ENCODE assay signal across 1 cellular context in genomic region chr15:89406756-89407650, GRCh38.
TF ChIP-seq lines count a peak whose summit lies in the region.

No MANE protein-coding gene starts in this region.

TF ChIP-seq in SK-N-SH, 30 proteins besides CTCF, POLR2A, EP300 and RAD21 (continued from another document):
- TF ChIP-seq REST (IDR thresholded peaks at IDR 0.05; ENCODE audit: low read depth, low read length): no peak
- no peak for TF ChIP-seq GABPA (IDR thresholded peaks at IDR 0.05; ENCODE audit: low read depth)
- TF ChIP-seq EZH2phosphoT487 (IDR thresholded peaks at IDR 0.05; ENCODE audit: borderline replicate concordance, low read depth): no peak
- no peak for TF ChIP-seq POLR2AphosphoS5 (IDR thresholded peaks at IDR 0.05; ENCODE audit: low read depth, low read length)
- no peak for TF ChIP-seq CHD2 (IDR thresholded peaks at IDR 0.05; ENCODE audit: low read length, partially characterized antibody)
- no peak for TF ChIP-seq USF1 (IDR thresholded peaks at IDR 0.05; ENCODE audit: borderline replicate concordance, low read depth)
- no peak for TF ChIP-seq USF2 (IDR thresholded peaks at IDR 0.05; ENCODE audit: borderline replicate concordance, low read depth, low read length)
- no peak for TF ChIP-seq NFIC (IDR thresholded peaks at IDR 0.05; ENCODE audit: borderline replicate concordance)
- no peak for TF ChIP-seq ELF1 (IDR thresholded peaks at IDR 0.05)
- TF ChIP-seq PBX3 (IDR thresholded peaks at IDR 0.05): no peak
- no peak for TF ChIP-seq FOXM1 (IDR thresholded peaks at IDR 0.05; ENCODE audit: low read depth)
- no peak for TF ChIP-seq NRF1 (IDR thresholded peaks at IDR 0.05; ENCODE audit: low read depth, low read length)
- TF ChIP-seq SMC3 (IDR thresholded peaks at IDR 0.05; ENCODE audit: low read depth, low read length): no peak
- TF ChIP-seq TCF12 (IDR thresholded peaks at IDR 0.05): no peak
